Comparison of ENCODE assay signal across 9 cellular contexts in genomic region chr15:25787855-25788521, GRCh38.
DNase-seq lines count a peak whose midpoint lies in the region; ATAC-seq and TF ChIP-seq lines count a peak whose summit lies in the region.
"Had no signal": no experiment of that assay in that cellular context is flagged by ENCODE, and none has a peak within 500 bp of the region (broad histone marks: within the 10 kb centered on the region; RNA-seq: fewer than 3 reads in every experiment).

No MANE protein-coding gene starts in this region.

- H3K27me3 ChIP-seq in adrenal gland (no peaks in the 10 kb centered on the region), lung (ENCODE audit: control insufficient read depth, insufficient read depth) (no peaks in the 10 kb centered on the region)

- H3K4me3 ChIP-seq in adrenal gland (no peak overlapping the region), lung (no peak overlapping the region)

- H3K9me3 ChIP-seq in adrenal gland (replicated peaks in 1 of 3) = no peaks in the 10 kb centered on the region
- H3K9me3 ChIP-seq in lung (ENCODE audit: control insufficient read depth in 2 of 2, insufficient read depth in 1 of 2, low read length in 1 of 2) = no peaks in the 10 kb centered on the region

- H3K4me1 ChIP-seq in adrenal gland (replicated peaks in 1 of 2) (peaks cover 0 to 29% of the 10 kb centered on the region in 2 donors), lung (ENCODE audit: control insufficient read depth in 2 of 2, insufficient read depth in 2 of 2, low read length in 2 of 2) (peaks cover 0 to 16% of the 10 kb centered on the region in 2 donors)

- H3K27ac ChIP-seq in adrenal gland = peak overlapping the region in 2 of 5 donors; percentile 15 to 65
- peak overlapping the region in 1 of 2 donors; percentile 76 for H3K27ac ChIP-seq in lung (ENCODE audit: low read depth in 1 of 2, low read length in 1 of 2)
- H3K27ac ChIP-seq: C4-2B had no signal

- TF ChIP-seq CTCF in adrenal gland (IDR thresholded peaks at IDR 0.05) (no peak), lung (IDR thresholded peaks at IDR 0.05; ENCODE audit: control extremely low read depth, extremely low read depth) (no peak), GM13976 (IDR thresholded peaks at IDR 0.05; ENCODE audit: borderline replicate concordance, control extremely low read depth, extremely low read depth, insufficient read depth, missing control alignments) (no peak)

- in situ Hi-C loops in GM13976 (cut with MboI; ENCODE audit: low sequenced_read_pairs, unreplicated experiment) = no loop called here

- ATAC-seq in Right ventricle myocardium inferior (peak; percentile 27), lung (ENCODE audit: insufficient read depth, low FRiP score) (peak; percentile 56), GM21528 (IDR thresholded peaks at IDR 0.05; ENCODE audit: low FRiP score, unreplicated experiment) (no peak)

- DNase-seq in Right ventricle myocardium inferior (ENCODE audit: missing footprints) (no peak), cardiac septum (ENCODE audit: low spot score) (no peak), adrenal gland (peak in 4 of 7 donors; percentile 39 to 72 (median 56)), lung (ENCODE audit: low spot score) (peak; percentile 68), iPS-NIHi7 (ENCODE audit: extremely low spot score) (no peak), NCI-H446 treated with DMSO at 0.1 percent for 48 hours (lab: John Stamatoyannopoulos, UW) (no peak), GM13976 (ENCODE audit: low spot score) (no peak)

- 34 to 37% (median 35%) methylated on average over 12 to 13 of the region's 13 CpGs for WGBS in adrenal gland, 4 donors
- WGBS in lung, 2 donors = 31 to 49% methylated on average over 13 of the region's 13 CpGs

- no peak for TF ChIP-seq POLR2A in adrenal gland (IDR thresholded peaks at IDR 0.05)

- intact Hi-C loops in Right ventricle myocardium inferior (cut with DNase I) = no loop called here
- intact Hi-C loops in cardiac septum (cut with DNase I) = loop anchor here (5.0 kb wide), 1 partner anchor 74 kb away; the partner anchor contains the start of gene ATP10A
- intact Hi-C loops in adrenal gland (cut with DNase I) = no loop called here

- H3K36me3 ChIP-seq in adrenal gland (replicated peaks in 1 of 2) (no peaks in the 10 kb centered on the region), lung (ENCODE audit: control insufficient read depth in 2 of 2, insufficient read depth in 2 of 2, low read length in 2 of 2) (no peaks in the 10 kb centered on the region)

Comparison
In these comparisons a context has a peak if more than half of its experiments do, and no peak if none do; other contexts are left out.
1. DNase-seq: peak in adrenal gland (4 of 7) and lung (single experiment); none in Right ventricle myocardium inferior (single experiment), cardiac septum (single experiment), iPS-NIHi7 (single experiment), NCI-H446 treated with DMSO at 0.1 percent for 48 hours (single experiment) and GM13976 (single experiment).